8 cellular contexts compared by ENCODE assay signal in genomic region chr13:62357887-62358645, GRCh38.
A peak's percentile ranks its signal among the peaks of the same experiment; 100 is the strongest.
DNase-seq lines count a peak whose midpoint lies in the region; ATAC-seq, FAIRE-seq and TF ChIP-seq lines count a peak whose summit lies in the region.

No MANE protein-coding gene starts in this region.

- no peak overlapping the region for H3K27ac ChIP-seq in A549
- H3K27ac ChIP-seq in kidney (ENCODE audit: low read depth in 2 of 2, low read length in 2 of 2), result no peak overlapping the region

- H3K9me3 ChIP-seq in A549, result no peaks in the 10 kb centered on the region
- H3K9me3 ChIP-seq in kidney (ENCODE audit: control insufficient read depth in 1 of 2, low read length in 2 of 2), result no peaks in the 10 kb centered on the region

- DNase-seq in A549 (ENCODE audit: low read depth in 1 of 2, low spot score in 1 of 2) (peak; percentile 6 to 65), HPDE6-E6E7 (ENCODE audit: extremely low spot score) (peak; percentile 7), SKM-1 (lab: John Stamatoyannopoulos, UW; ENCODE audit: unreplicated experiment) (peak; percentile 4), kidney (no peak), AG08396 (ENCODE audit: low spot score) (no peak), GF-D8 (lab: John Stamatoyannopoulos, UW) (no peak)
- no peak for DNase-seq in stimulated activated naive CD4-positive, alpha-beta T cell (lab: John Stamatoyannopoulos, UW)

- no peaks in the 10 kb centered on the region for H3K36me3 ChIP-seq in kidney (ENCODE audit: control insufficient read depth in 1 of 2, insufficient read depth in 2 of 2, low read length in 2 of 2)

- intact Hi-C loops in kidney (cut with DNase I), result no loop called here

- 4% methylated on average over 2 of the region's 2 CpGs for WGBS in A549 (ENCODE audit: missing lambda C conversion rate)

- no peak for TF ChIP-seq EP300 in A549 (IDR thresholded peaks at IDR 0.05)

- H3K4me1 ChIP-seq in A549 (no peaks in the 10 kb centered on the region), kidney (ENCODE audit: control insufficient read depth in 1 of 2, insufficient read depth in 1 of 2, low read depth in 1 of 2, low read length in 2 of 2) (no peaks in the 10 kb centered on the region)

- H3K4me3 ChIP-seq in A549, result no peak overlapping the region
- H3K4me3 ChIP-seq in kidney (ENCODE audit: low read length in 2 of 2), result no peak overlapping the region

- CTCF ChIA-PET in A549 (lab: Yijun Ruan, JAX), result interaction anchor here (0.8 to 1.7 kb wide), 5 partner anchors 10 to 240 kb away, joined by 3 to 6 read pairs (median 3); no protein-coding TSS in a partner anchor

- H3K4me2 ChIP-seq in A549, result no peak overlapping the region

- peak; percentile 61 to 67; a peak in 4 of 5 replicates for TF ChIP-seq RAD21 in A549 (conservative IDR thresholded peaks at IDR 0.05 in 1 of 2, IDR thresholded peaks at IDR 0.05 in 1 of 2)

- TF ChIP-seq CTCF in A549 (IDR thresholded peaks at IDR 0.05), result peak; percentile 36
- TF ChIP-seq CTCF in kidney (IDR thresholded peaks at IDR 0.05; ENCODE audit: borderline replicate concordance, extremely low read depth, insufficient read depth), result peak; percentile 42

- no peak for TF ChIP-seq POLR2A in A549 (IDR thresholded peaks at IDR 0.05; ENCODE audit: low read length)

- POLR2A ChIA-PET in A549 (lab: Yijun Ruan, JAX), result no interaction called here

- no peak for FAIRE-seq in A549 (lab: Jason Lieb, UNC)
- FAIRE-seq in kidney (lab: Jason Lieb, UNC), result no peak

- H3K9ac ChIP-seq in kidney (ENCODE audit: low read length in 2 of 2), result no peak overlapping the region

- ATAC-seq in A549 (peak; percentile 91 to 96), GM19025 (IDR thresholded peaks at IDR 0.05; ENCODE audit: low read depth, unreplicated experiment) (peak; percentile 83)

TF ChIP-seq in A549, 52 proteins besides CTCF, POLR2A, EP300 and RAD21:
- TF ChIP-seq JUNB (IDR thresholded peaks at IDR 0.05) (no peak), EHMT2 (IDR thresholded peaks at IDR 0.05; ENCODE audit: low read depth) (no peak), SMC3 (IDR thresholded peaks at IDR 0.05) (peak; percentile 43; the same call in 2 of the 3 replicates)

Comparison
In these comparisons a context has a peak if more than half of its experiments do, and no peak if none do; other contexts are left out.
1. DNase-seq: peak in A549 (2 of 2), HPDE6-E6E7 (single experiment) and SKM-1 (single experiment); none in kidney (single experiment), AG08396 (single experiment), GF-D8 (single experiment) and stimulated activated naive CD4-positive, alpha-beta T cell (0 of 6).